23 cellular contexts compared by ENCODE assay signal in the genomic region with DNA sequence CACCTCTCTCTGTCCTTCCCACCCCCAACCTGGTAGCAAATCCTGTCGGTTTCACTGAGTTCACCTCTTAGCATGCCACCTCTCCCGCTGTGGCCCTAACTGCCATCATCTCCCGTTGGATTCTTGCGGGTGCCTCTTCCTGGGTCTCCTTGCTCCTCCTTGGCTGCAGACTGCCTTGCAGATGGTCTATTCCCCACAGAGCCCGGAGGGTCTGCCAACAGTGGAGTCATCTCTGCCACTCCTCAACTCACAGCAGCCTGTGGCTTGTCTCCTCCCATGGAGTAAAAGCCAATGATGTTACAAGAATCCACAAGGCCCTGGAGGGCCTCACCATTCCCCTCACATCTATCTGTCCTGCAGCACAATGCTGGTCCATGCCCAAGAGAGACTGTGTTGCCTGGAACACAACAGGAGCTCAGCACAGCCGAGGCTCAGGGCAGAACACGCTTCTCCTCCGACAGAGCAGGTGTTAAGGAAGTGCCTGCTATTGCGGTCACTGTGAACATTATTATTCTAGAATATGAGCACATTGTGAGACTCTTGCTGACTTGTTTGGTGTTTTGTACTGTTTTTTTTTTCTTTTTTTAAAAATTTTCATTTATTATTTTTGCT.
DNase-seq lines count a peak whose midpoint lies in the region; TF ChIP-seq lines count a peak whose summit lies in the region.
"Had no signal": no experiment of that assay in that cellular context is flagged by ENCODE, and none has a peak within 500 bp of the region (broad histone marks: within the 10 kb centered on the region; RNA-seq: fewer than 3 reads in every experiment).

No MANE protein-coding gene starts in this region.

- no peak overlapping the region for H3K23ac ChIP-seq in mesendoderm (ENCODE audit: low read length)

- no peak overlapping the region for H2AK5ac ChIP-seq in mesendoderm (ENCODE audit: low read length)

- no peak overlapping the region for H3K4me2 ChIP-seq in mesendoderm (ENCODE audit: low read length)

- no peak overlapping the region for H3K4me3 ChIP-seq in AG10803 (ENCODE audit: low read length)
- H3K4me3 ChIP-seq in mesendoderm (ENCODE audit: low read length): no peak overlapping the region
- H3K4me3 ChIP-seq: right lobe of liver, tibial artery had no signal

- DNase-seq in AG10803 (ENCODE audit: low read depth) (peak; percentile 39), NCI-H1092 treated with DMSO at 0.1 percent for 48 hours (lab: John Stamatoyannopoulos, UW) (peak; percentile 67), RPMI7951 (ENCODE audit: low read depth) (peak; percentile 86), mesendoderm (no peak), anterior cingulate cortex (lab: John Stamatoyannopoulos, UW) (no peak), activated T-cell treated with anti-CD3 and anti-CD28 coated beads for 4 hours (no peak), EL (no peak), putamen (ENCODE audit: low spot score) (no peak)
- DNase-seq: activated CD4-positive, alpha-beta T cell treated with anti-CD3 and anti-CD28 coated beads for 48 hours; activated CD8-positive, alpha-beta memory T cell treated with anti-CD3 and anti-CD28 coated beads, Interleukin-2, amount 10 ng/mL, durations not matched to agents 7 days and 5 days; AML-193; caudate nucleus; CD4-positive, alpha-beta memory T cell; dermis blood vessel endothelial cell; H9; Karpas-422; NCI-H2029; NCI-H524; nephron progenitor cell; posterior cingulate gyrus; right lobe of liver; stimulated activated naive CD8-positive, alpha-beta T cell treated with anti-CD3 and anti-CD28 coated beads, Interleukin-15, amount 100 ng/mL, for 72 hours; tibial artery had no signal

- peaks cover 8% of the 10 kb centered on the region for H3K4me1 ChIP-seq in mesendoderm (ENCODE audit: control insufficient read depth, low read depth, low read length)
- H3K4me1 ChIP-seq: right lobe of liver, tibial artery had no signal

- no peak overlapping the region for H3K9ac ChIP-seq in mesendoderm (ENCODE audit: low read length)

- no peaks in the 10 kb centered on the region for H3K79me2 ChIP-seq in mesendoderm (ENCODE audit: control insufficient read depth, insufficient read depth, low read length)

- H3K36me3 ChIP-seq in mesendoderm (ENCODE audit: control insufficient read depth, insufficient read depth, low read length): no peaks in the 10 kb centered on the region
- H3K36me3 ChIP-seq: right lobe of liver, tibial artery had no signal

- no peak overlapping the region for H4K8ac ChIP-seq in mesendoderm (ENCODE audit: low read depth, low read length)

- no CpG with 5 or more reads among the region's 9 CpGs for WGBS in mesendoderm (ENCODE audit: extremely low coverage, insufficient coverage, low lambda C conversion rate)

- H3K27ac ChIP-seq in mesendoderm (ENCODE audit: low read depth, low read length): no peak overlapping the region
- H3K27ac ChIP-seq: right lobe of liver, tibial artery had no signal

- no peak overlapping the region for H3K4ac ChIP-seq in mesendoderm (ENCODE audit: low read depth, low read length)

- no peak overlapping the region for H2BK120ac ChIP-seq in mesendoderm (ENCODE audit: low read depth, low read length)

- H2BK5ac ChIP-seq in mesendoderm (ENCODE audit: low read length): no peak overlapping the region

- no peak overlapping the region for H3K18ac ChIP-seq in mesendoderm (ENCODE audit: low read length)

- no peak overlapping the region for H4K5ac ChIP-seq in mesendoderm (ENCODE audit: low read length)

- H3K56ac ChIP-seq in mesendoderm (ENCODE audit: low read length): peak overlapping the region; percentile 11

- TF ChIP-seq CTCF in AG10803 (conservative IDR thresholded peaks at IDR 0.05; ENCODE audit: low read length): no peak

- H3K79me1 ChIP-seq in mesendoderm (ENCODE audit: low read length): no peaks in the 10 kb centered on the region

- no peaks in the 10 kb centered on the region for H3K27me3 ChIP-seq in mesendoderm (ENCODE audit: insufficient read depth, low read length, poor library complexity)
- H3K27me3 ChIP-seq: right lobe of liver had no signal

- no peak overlapping the region for H2BK15ac ChIP-seq in mesendoderm (replicated peaks; ENCODE audit: low read depth)

Comparison
In these comparisons a context has a peak if more than half of its experiments do, and no peak if none do; other contexts are left out.
1. DNase-seq: peak in AG10803 (single experiment), NCI-H1092 treated with DMSO at 0.1 percent for 48 hours (single experiment) and RPMI7951 (single experiment); none in mesendoderm (single experiment), anterior cingulate cortex (0 of 58), activated T-cell treated with anti-CD3 and anti-CD28 coated beads for 4 hours (single experiment), EL (single experiment) and putamen (single experiment).